ENCODE assay signal across 21 cellular contexts in the genomic region with DNA sequence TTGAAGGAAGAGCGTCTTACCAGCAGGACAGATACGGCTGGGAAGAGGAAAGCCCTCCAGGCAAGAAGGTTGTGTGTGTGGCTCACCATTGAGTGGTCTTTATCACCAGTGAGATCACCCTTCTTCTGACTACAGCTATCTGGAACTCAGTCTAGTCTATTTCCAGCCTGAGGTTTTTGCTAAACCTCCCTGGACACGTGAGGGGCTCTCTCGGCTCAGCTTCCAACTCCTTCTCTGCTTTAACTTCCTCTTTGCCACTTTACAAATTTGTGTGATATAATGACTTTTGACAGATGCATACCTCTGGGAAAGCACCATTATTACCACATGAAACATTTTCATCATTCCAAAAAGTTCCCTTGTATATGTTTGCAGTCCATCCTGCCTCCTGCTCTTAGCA. TPM values are rescaled to one million over a fixed set of nuclear protein-coding genes. Genes with fewer than 3 reads are reported as not detected.
A peak's percentile ranks its signal among the peaks of the same experiment; 100 is the strongest.
DNase-seq lines count a peak whose midpoint lies in the region; ATAC-seq and TF ChIP-seq lines count a peak whose summit lies in the region.
"Had no signal": no experiment of that assay in that cellular context is flagged by ENCODE, and none has a peak within 500 bp of the region (broad histone marks: within the 10 kb centered on the region; RNA-seq: fewer than 3 reads in every experiment).

No MANE protein-coding gene starts in this region.

- no peaks in the 10 kb centered on the region for H3K4me1 ChIP-seq in adipocyte (ENCODE audit: control insufficient read depth, insufficient read depth, low read length)
- no peaks in the 10 kb centered on the region for H3K4me1 ChIP-seq in smooth muscle cell (ENCODE audit: low read depth)
- H3K4me1 ChIP-seq in ascending aorta = peaks cover 0 to 14% of the 10 kb centered on the region in 2 donors
- H3K4me1 ChIP-seq: esophagus muscularis mucosa had no signal

- H3K27ac ChIP-seq in smooth muscle cell (ENCODE audit: low read depth) (peak overlapping the region; percentile 77), ascending aorta (no peak overlapping the region)
- H3K27ac ChIP-seq: C4-2B, esophagus muscularis mucosa had no signal

- H3K9ac ChIP-seq in adipocyte (ENCODE audit: low read length) (no peak overlapping the region), smooth muscle cell (ENCODE audit: low read depth) (no peak overlapping the region)

- TF ChIP-seq POLR2A in GM18505 (IDR thresholded peaks at IDR 0.05; ENCODE audit: borderline replicate concordance, extremely low read depth, insufficient read depth, insufficient read length) = no peak

- H3K36me3 ChIP-seq in adipocyte (ENCODE audit: control insufficient read depth, insufficient read depth, low read length, severe bottlenecking) = no peaks in the 10 kb centered on the region
- H3K36me3 ChIP-seq in smooth muscle cell (ENCODE audit: low read depth) = no peaks in the 10 kb centered on the region
- H3K36me3 ChIP-seq in ascending aorta = no peaks in the 10 kb centered on the region
- H3K36me3 ChIP-seq: esophagus muscularis mucosa had no signal

- no peaks in the 10 kb centered on the region for H3K79me2 ChIP-seq in smooth muscle cell (ENCODE audit: low read depth)

- WGBS in smooth muscle cell (ENCODE audit: low lambda C conversion rate) = 20% methylated on average over 4 of the region's 4 CpGs

- no peak overlapping the region for H2AFZ ChIP-seq in smooth muscle cell (ENCODE audit: low read depth)

- no peak for TF ChIP-seq CTCF in smooth muscle cell (IDR thresholded peaks at IDR 0.05; ENCODE audit: borderline replicate concordance, insufficient read depth, poor library complexity, severe bottlenecking)
- no peak for TF ChIP-seq CTCF in ascending aorta (IDR thresholded peaks at IDR 0.05)

- H3K9me3 ChIP-seq in adipocyte (ENCODE audit: control insufficient read depth, low read length) (no peaks in the 10 kb centered on the region), smooth muscle cell (replicated peaks; ENCODE audit: low read depth) (no peaks in the 10 kb centered on the region), ascending aorta (no peaks in the 10 kb centered on the region)
- H3K9me3 ChIP-seq: esophagus muscularis mucosa had no signal

- no peaks in the 10 kb centered on the region for H4K20me1 ChIP-seq in smooth muscle cell (ENCODE audit: low read depth)

- no peaks in the 10 kb centered on the region for H3F3A ChIP-seq in smooth muscle cell (ENCODE audit: low read depth)

- intact Hi-C loops in ascending aorta (cut with DNase I) = no loop called here

- DNase-seq in NOMO-1 (lab: John Stamatoyannopoulos, UW; ENCODE audit: unreplicated experiment in 2 of 2) (peak; percentile 2 to 31), adipocyte (ENCODE audit: low read depth) (peak; percentile 59), smooth muscle cell (lab: John Stamatoyannopoulos, UW; ENCODE audit: unreplicated experiment) (no peak), ascending aorta (ENCODE audit: low spot score in 2 of 2) (no peak), NCI-H524 treated with DMSO at 0.1 percent for 48 hours (lab: John Stamatoyannopoulos, UW) (no peak)
- no peak for DNase-seq in activated CD8-positive, alpha-beta memory T cell treated with anti-CD3 and anti-CD28 coated beads for 24 hours
- DNase-seq: activated CD8-positive, alpha-beta T cell treated with anti-CD3 and anti-CD28 coated beads, Interleukin-2, amount 10 ng/mL, durations not matched to agents 7 days and 5 days; DMS153; HCEC 1CT; head of caudate nucleus; mammary epithelial cell; naive thymus-derived CD8-positive, alpha-beta T cell; NCI-H187; NCI-H510A; posterior cingulate gyrus; small intestine had no signal

- peaks cover 21% of the 10 kb centered on the region for H3K27me3 ChIP-seq in adipocyte (replicated peaks; ENCODE audit: control insufficient read depth, insufficient read depth, low read length)
- H3K27me3 ChIP-seq in smooth muscle cell (ENCODE audit: low read depth) = peaks cover 10% of the 10 kb centered on the region
- H3K27me3 ChIP-seq in ascending aorta = no peaks in the 10 kb centered on the region
- H3K27me3 ChIP-seq: esophagus muscularis mucosa had no signal

- ATAC-seq in GM18868 (IDR thresholded peaks at IDR 0.05; ENCODE audit: unreplicated experiment) (peak; percentile 61), GM18505 (IDR thresholded peaks at IDR 0.05; ENCODE audit: unreplicated experiment) (no peak)
- ATAC-seq: activated CD8-positive, alpha-beta T cell treated with anti-CD3 and anti-CD28 coated beads, Interleukin-2, amount 10 ng/mL, durations not matched to agents 7 days and 5 days; naive thymus-derived CD8-positive, alpha-beta T cell had no signal

- peak overlapping the region; percentile 31 for H3K4me2 ChIP-seq in smooth muscle cell

- H3K4me3 ChIP-seq in adipocyte (ENCODE audit: low read length) (no peak overlapping the region), smooth muscle cell (no peak overlapping the region), ascending aorta (no peak overlapping the region)
- H3K4me3 ChIP-seq: esophagus muscularis mucosa had no signal

RNA-seq across cellular contexts. Expression of gene ROPN1, which starts 15.3 kb away (rescaled TPM):
- total RNA-seq in smooth muscle cell = not detected in 2 replicates
- polyA plus RNA-seq in smooth muscle cell = not detected in 2 replicates
- total RNA-seq in ascending aorta = not detected
- total RNA-seq: activated CD8-positive, alpha-beta T cell treated with anti-CD3 and anti-CD28 coated beads, Interleukin-2, amount 10 ng/mL, durations not matched to agents 7 days and 5 days; cardiac septum; esophagus muscularis mucosa; naive thymus-derived CD8-positive, alpha-beta T cell had no signal
- polyA plus RNA-seq: naive thymus-derived CD8-positive, alpha-beta T cell; small intestine had no signal

RNA-seq across cellular contexts. Expression of gene KALRN, which starts 26.0 kb away (rescaled TPM):
- total RNA-seq in smooth muscle cell (31.1 and 41.3 TPM in 2 replicates), ascending aorta (292 TPM)
- 26.1 and 26.2 TPM in 2 replicates for polyA plus RNA-seq in smooth muscle cell

RNA-seq across cellular contexts. Expression of gene CCDC14, which starts 46.2 kb away (rescaled TPM):
- total RNA-seq in smooth muscle cell (80.9 and 84.6 TPM in 2 replicates), ascending aorta (6.5 TPM)
- polyA plus RNA-seq in smooth muscle cell = 15.4 and 16.6 TPM in 2 replicates

Comparison
In these comparisons a context has a peak if more than half of its experiments do, and no peak if none do; other contexts are left out.
1. DNase-seq: peak in NOMO-1 (2 of 2) and adipocyte (single experiment); none in smooth muscle cell (single experiment), ascending aorta (0 of 2), activated CD8-positive, alpha-beta memory T cell treated with anti-CD3 and anti-CD28 coated beads for 24 hours (single experiment) and NCI-H524 treated with DMSO at 0.1 percent for 48 hours (single experiment).
2. RNA of gene CCDC14, which starts 46.2 kb away (total RNA-seq): 80.9 to 84.6 TPM in smooth muscle cell; 6.5 TPM in ascending aorta (single experiment); every median in the first group is over 10 times any median in the second.